Comparison of ENCODE assay signal across 8 cellular contexts in genomic region chr20:13009682-13010406, GRCh38. TPM values are rescaled to one million over a fixed set of nuclear protein-coding genes. Genes with fewer than 3 reads are reported as not detected.
DNase-seq lines count a peak whose midpoint lies in the region; ATAC-seq and TF ChIP-seq lines count a peak whose summit lies in the region.

No MANE protein-coding gene starts in this region.

- peak overlapping the region; percentile 69 for H3K4me3 ChIP-seq in PC-3 (ENCODE audit: low read length)

- DNase-seq in Ammon's horn (ENCODE audit: low spot score) (peak; percentile 78), PC-3 (peak; percentile 86), dermis microvascular lymphatic vessel endothelial cell (ENCODE audit: low read depth in 2 of 2) (peak; percentile 6 to 52), midbrain (lab: John Stamatoyannopoulos, UW) (peak; percentile 46), ureter (ENCODE audit: low spot score) (peak; percentile 66), NCI-H1048 (lab: John Stamatoyannopoulos, UW) (no peak)

- H2AFZ ChIP-seq in PC-3 (ENCODE audit: low read length): peak overlapping the region; percentile 76

- H3K36me3 ChIP-seq in PC-3 (ENCODE audit: low read depth, low read length): no peaks in the 10 kb centered on the region

- no peaks in the 10 kb centered on the region for H3K9me3 ChIP-seq in PC-3 (ENCODE audit: low read length)

- no TSS peak for BruUV-seq in PC-3 (replicated peaks; lab: Mats Ljungman, UMichigan)

- peak overlapping the region; percentile 51 for H3K9ac ChIP-seq in PC-3 (ENCODE audit: low read length)

- ATAC-seq in GM18867 (IDR thresholded peaks at IDR 0.05; ENCODE audit: unreplicated experiment) (peak; percentile 95), HG03039 (IDR thresholded peaks at IDR 0.05; ENCODE audit: unreplicated experiment) (peak; percentile 97), PC-3 (peak; percentile 46)

- intact Hi-C loops in PC-3 (cut with micrococcal nuclease): loop anchor here (1.0 to 2.0 kb wide), 6 partner anchors 8 to 95 kb away; no protein-coding TSS in a partner anchor

- H3K27me3 ChIP-seq in PC-3 (ENCODE audit: low read length): no peaks in the 10 kb centered on the region

- no peaks in the 10 kb centered on the region for H4K20me1 ChIP-seq in PC-3 (ENCODE audit: low read length)

- H3K4me2 ChIP-seq in PC-3 (ENCODE audit: low read length): peak overlapping the region; percentile 90

- POLR2A ChIA-PET in PC-3 (lab: Charles Lee; ENCODE audit: unreplicated experiment): interaction anchor here (0.7 kb wide), 1 partner anchor 21 kb away, joined by 3 read pairs; no protein-coding TSS in a partner anchor

- peaks cover 44% of the 10 kb centered on the region for H3K4me1 ChIP-seq in PC-3 (ENCODE audit: insufficient read depth, low read length)

- H3F3A ChIP-seq in PC-3 (ENCODE audit: low read length, unreplicated experiment): peaks cover 6% of the 10 kb centered on the region

- H3K79me2 ChIP-seq in PC-3 (ENCODE audit: low read length): peaks cover 7% of the 10 kb centered on the region; the same call in 1 of the 2 replicates

- no peak for TF ChIP-seq CTCF in PC-3 (conservative IDR thresholded peaks at IDR 0.05; ENCODE audit: low read depth, low read length)

- H3K9me2 ChIP-seq in PC-3 (replicated peaks; ENCODE audit: low read length): no peaks in the 10 kb centered on the region

- H3K27ac ChIP-seq in PC-3 (ENCODE audit: low read length): peak overlapping the region; percentile 78

- CTCF ChIA-PET in PC-3 (lab: Charles Lee): interaction anchor here (1.2 kb wide), 1 partner anchor 24 kb away, joined by 3 read pairs; no protein-coding TSS in a partner anchor

RNA-seq across cellular contexts. Expression of gene SPTLC3, which starts 1.1 kb away (rescaled TPM):
- 6.3 and 16.3 TPM in 2 replicates for total RNA-seq in PC-3 (2014; rRNA removed)
- total RNA-seq in dermis microvascular lymphatic vessel endothelial cell: 0.13 and 0.63 TPM in 2 replicates
- total RNA-seq in ureter: 26.4 TPM

Comparison
In these comparisons a context has a peak if more than half of its experiments do, and no peak if none do; other contexts are left out.
1. ATAC-seq: peak in every context shown above with its lines; median percentile 97 in HG03039; 95 in GM18867; 46 in PC-3.